8 cellular contexts compared by ENCODE assay signal in the genomic region with DNA sequence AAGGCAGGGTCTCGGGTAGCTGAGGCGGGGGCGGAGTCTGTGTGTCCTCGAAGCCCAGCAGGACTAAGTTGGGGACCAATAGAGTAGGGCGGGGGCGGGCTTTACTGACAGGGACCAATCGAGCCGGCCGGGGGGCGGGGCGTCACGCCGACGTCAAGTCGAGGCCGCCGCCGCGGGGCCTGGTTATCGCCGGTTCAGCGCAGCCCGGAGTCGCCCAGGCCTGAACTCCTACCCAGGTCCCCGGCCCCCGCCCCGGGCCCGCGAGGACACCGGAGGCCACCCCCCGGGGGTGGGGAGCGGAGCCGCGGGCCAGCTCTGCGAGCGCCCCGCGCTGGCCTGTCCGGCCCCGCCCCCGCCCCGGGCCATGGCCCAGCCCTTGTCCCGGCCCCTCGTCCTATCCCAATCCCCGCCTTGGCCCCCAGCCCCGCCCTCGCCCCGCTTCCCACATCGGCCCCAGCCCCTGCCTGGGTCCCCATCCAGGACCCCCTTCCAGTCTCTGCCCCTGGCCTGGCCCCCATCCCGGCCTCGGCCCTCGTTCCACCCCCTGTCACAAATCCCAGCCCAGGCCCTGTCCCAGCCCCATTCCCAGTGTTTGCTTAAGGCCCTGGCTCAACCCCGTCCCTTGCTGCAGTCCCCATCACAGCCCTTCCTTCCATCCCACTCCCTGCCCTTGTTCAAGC. TPM values are rescaled to one million over a fixed set of nuclear protein-coding genes. Genes with fewer than 3 reads are reported as not detected.
DNase-seq lines count a peak whose midpoint lies in the region; ATAC-seq and TF ChIP-seq lines count a peak whose summit lies in the region.

A gene with protein sequence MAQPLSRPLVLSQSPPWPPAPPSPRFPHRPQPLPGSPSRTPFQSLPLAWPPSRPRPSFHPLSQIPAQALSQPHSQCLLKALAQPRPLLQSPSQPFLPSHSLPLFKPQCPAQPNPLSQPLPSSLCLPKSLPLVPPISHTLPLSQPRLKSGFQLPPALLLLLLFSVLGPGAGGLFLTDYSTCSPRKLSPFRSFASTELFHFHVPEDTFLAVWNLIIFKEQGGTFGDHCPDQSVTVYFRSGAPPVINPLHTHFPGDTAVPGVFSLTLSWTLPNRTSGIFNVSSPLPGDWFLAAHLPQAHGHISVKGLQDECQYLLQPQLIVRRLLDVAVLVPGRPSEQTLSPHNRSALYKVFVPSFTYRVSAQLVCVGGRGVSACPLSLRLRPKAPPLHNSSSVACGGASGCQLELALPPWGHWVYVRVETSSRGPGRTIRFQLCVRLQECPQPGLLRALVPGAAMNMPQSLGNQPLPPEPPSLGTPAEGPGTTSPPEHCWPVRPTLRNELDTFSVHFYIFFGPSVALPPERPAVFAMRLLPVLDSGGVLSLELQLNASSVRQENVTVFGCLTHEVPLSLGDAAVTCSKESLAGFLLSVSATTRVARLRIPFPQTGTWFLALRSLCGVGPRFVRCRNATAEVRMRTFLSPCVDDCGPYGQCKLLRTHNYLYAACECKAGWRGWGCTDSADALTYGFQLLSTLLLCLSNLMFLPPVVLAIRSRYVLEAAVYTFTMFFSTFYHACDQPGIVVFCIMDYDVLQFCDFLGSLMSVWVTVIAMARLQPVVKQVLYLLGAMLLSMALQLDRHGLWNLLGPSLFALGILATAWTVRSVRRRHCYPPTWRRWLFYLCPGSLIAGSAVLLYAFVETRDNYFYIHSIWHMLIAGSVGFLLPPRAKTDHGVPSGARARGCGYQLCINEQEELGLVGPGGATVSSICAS (plus strand): TSS at position 145 of the 680 bp plus-strand sequence. CDS start 220 bp downstream, at position 365.

- H3K9me3 Mint-ChIP-seq in CD8-positive, alpha-beta T cell: no peaks in the 10 kb centered on the region

- H3K4me3 Mint-ChIP-seq in CD8-positive, alpha-beta T cell: peak within 1 kb of the TSS; percentile 95

- WGBS in HUES64: under 1% methylated on average over 53 of the region's 53 CpGs

- H3K4me3 ChIP-seq in CD8-positive, alpha-beta T cell (ENCODE audit: low read depth, low read length): peak within 1 kb of the TSS; percentile 89
- H3K4me3 ChIP-seq in HUES64 (ENCODE audit: low read length): peak within 1 kb of the TSS; percentile 70
- H3K4me3 ChIP-seq in NT2/D1 (ENCODE audit: insufficient read length, low read depth): peak within 1 kb of the TSS; percentile 52
- H3K4me3 ChIP-seq in mononuclear cell (ENCODE audit: low read length): peak within 1 kb of the TSS; percentile 41

- CTCF ChIA-PET in CD8-positive, alpha-beta T cell (lab: Charles Lee): interaction anchor here (0.7 to 1.3 kb wide), 2 partner anchors 53 to 101 kb away, joined by 4 read pairs; no protein-coding TSS in a partner anchor

- intact Hi-C loops in CD8-positive, alpha-beta T cell (cut with DNase I, micrococcal nuclease): loop anchor here (1.0 to 5.0 kb wide), 7 partner anchors 14 to 712 kb away; a partner anchor contains a TSS

- DNase-seq in CD8-positive, alpha-beta T cell: peak; percentile 88 to 95 (median 94)
- DNase-seq in NT2/D1 (ENCODE audit: low read depth, low spot score) (peak; percentile 93), epidermal melanocyte (ENCODE audit: insufficient read length, low spot score) (peak; percentile 93)
- DNase-seq in activated CD8-positive, alpha-beta memory T cell treated with anti-CD3 and anti-CD28 coated beads, Interleukin-2, amount 50 U/mL, for 48 hours: peak; percentile 96
- DNase-seq in stimulated activated CD8-positive, alpha-beta memory T cell treated with anti-CD3 and anti-CD28 coated beads, Interleukin-2, amount 100 ng/mL, for 1 hour (ENCODE audit: low read depth in 2 of 2): peak; percentile 82 to 93

- H3K4me1 Mint-ChIP-seq in CD8-positive, alpha-beta T cell (ENCODE audit: low read depth): peaks cover 41% of the 10 kb centered on the region

- H3K27ac Mint-ChIP-seq in CD8-positive, alpha-beta T cell: peak within 1 kb of the TSS; percentile 91

- H3K4me1 ChIP-seq in CD8-positive, alpha-beta T cell (ENCODE audit: insufficient read depth, low read length): peaks cover 13% of the 10 kb centered on the region
- peaks cover 2% of the 10 kb centered on the region; the same call in 1 of the 2 replicates for H3K4me1 ChIP-seq in HUES64 (ENCODE audit: insufficient read depth, low read length)
- no peaks in the 10 kb centered on the region for H3K4me1 ChIP-seq in NT2/D1 (ENCODE audit: insufficient read depth, insufficient read length)
- H3K4me1 ChIP-seq in mononuclear cell (ENCODE audit: insufficient read depth, low read length): peaks cover 47% of the 10 kb centered on the region

- peak within 1 kb of the TSS; percentile 71 for H3K27ac ChIP-seq in CD8-positive, alpha-beta T cell (ENCODE audit: low read depth, low read length)
- no peak within 1 kb of the TSS; the same call in 1 of the 2 replicates for H3K27ac ChIP-seq in HUES64 (ENCODE audit: low read depth, low read length)

- no peaks in the 10 kb centered on the region for H3K36me3 ChIP-seq in CD8-positive, alpha-beta T cell (ENCODE audit: insufficient read depth, low read length)
- no peaks in the 10 kb centered on the region for H3K36me3 ChIP-seq in HUES64 (ENCODE audit: insufficient read depth, low read length)
- H3K36me3 ChIP-seq in NT2/D1 (ENCODE audit: insufficient read depth, insufficient read length, low read length): no peaks in the 10 kb centered on the region

- H3K9ac ChIP-seq in HUES64 (ENCODE audit: low read depth, low read length) (peak within 1 kb of the TSS; percentile 43), NT2/D1 (ENCODE audit: insufficient read length, low read depth) (peak within 1 kb of the TSS; percentile 74)

- no peaks in the 10 kb centered on the region for H3K27me3 ChIP-seq in CD8-positive, alpha-beta T cell (ENCODE audit: insufficient read depth, low read length)
- no peaks in the 10 kb centered on the region for H3K27me3 ChIP-seq in HUES64 (ENCODE audit: insufficient read depth, low read length)
- no peaks in the 10 kb centered on the region for H3K27me3 ChIP-seq in NT2/D1 (ENCODE audit: insufficient read depth, insufficient read length)
- peaks cover 3% of the 10 kb centered on the region for H3K27me3 ChIP-seq in mononuclear cell (ENCODE audit: insufficient read depth, low read length)

- no peaks in the 10 kb centered on the region for H3K27me3 Mint-ChIP-seq in CD8-positive, alpha-beta T cell (ENCODE audit: low read depth)

- peaks cover 4% of the 10 kb centered on the region for H3K36me3 Mint-ChIP-seq in CD8-positive, alpha-beta T cell

- POLR2A ChIA-PET in CD8-positive, alpha-beta T cell (lab: Charles Lee): interaction anchor here (0.7 to 2.0 kb wide), 4 partner anchors 15 to 39 kb away, joined by 3 to 11 read pairs (median 4); a partner anchor contains a TSS

- peak; percentile 93 for ATAC-seq in CD8-positive, alpha-beta T cell
- ATAC-seq in GM21390 (IDR thresholded peaks at IDR 0.05; ENCODE audit: unreplicated experiment): peak; percentile 80

- no peaks in the 10 kb centered on the region for H3K9me3 ChIP-seq in CD8-positive, alpha-beta T cell (ENCODE audit: low read length)
- H3K9me3 ChIP-seq in HUES64 (ENCODE audit: insufficient read depth, low read depth, low read length) (no peaks in the 10 kb centered on the region), NT2/D1 (ENCODE audit: insufficient read depth, low read length) (no peaks in the 10 kb centered on the region), mononuclear cell (ENCODE audit: low read depth, low read length) (no peaks in the 10 kb centered on the region)

- no peak for TF ChIP-seq CTCF in CD8-positive, alpha-beta T cell (IDR thresholded peaks at IDR 0.05)

RNA-seq across cellular contexts. Expression of the gene that starts here (rescaled TPM):
- total RNA-seq in CD8-positive, alpha-beta T cell: 1 to 10 TPM; 6.4 to 7.2 TPM
- polyA plus RNA-seq in HUES64 (2013, experiment 1 of 2): 4.5 TPM
- polyA plus RNA-seq in HUES64 (2013, experiment 2 of 2): 8.4 TPM
- total RNA-seq in mononuclear cell: 2.0 TPM
